ENCODE assay signal across 19 cellular contexts in genomic region chr1:156177918-156178654, GRCh38. TPM values are rescaled to one million over a fixed set of nuclear protein-coding genes. Genes with fewer than 3 reads are reported as not detected.
DNase-seq lines count a peak whose midpoint lies in the region; ATAC-seq and TF ChIP-seq lines count a peak whose summit lies in the region.
"Had no signal": no experiment of that assay in that cellular context is flagged by ENCODE, and none has a peak within 500 bp of the region (broad histone marks: within the 10 kb centered on the region; RNA-seq: fewer than 3 reads in every experiment).

No MANE protein-coding gene starts in this region.

- peak overlapping the region; percentile 93 for H2AK5ac ChIP-seq in mesenchymal stem cell (ENCODE audit: low read length, severe bottlenecking)

- peak in 3 of 5 donors; percentile 23 to 38 (median 29) for DNase-seq in CD4-positive, alpha-beta memory T cell
- DNase-seq in H7 (peak; percentile 26), mesenchymal stem cell (no peak), spleen (no peak), islet precursor cell (no peak)
- DNase-seq in activated CD8-positive, alpha-beta T cell treated with anti-CD3 and anti-CD28 coated beads for 36 hours = no peak
- no peak for DNase-seq in stimulated activated CD4-positive, alpha-beta T cell treated with anti-CD3 and anti-CD28 coated beads, Interleukin-2, amount 100 ng/mL, for 24 hours
- no peak for DNase-seq in effector memory CD4-positive, alpha-beta T cell
- DNase-seq: activated CD4-positive, alpha-beta T cell treated with anti-CD3 and anti-CD28 coated beads, Interleukin-2, amount 50 U/mL, for 1 hour; adrenal gland; BE2C; GM23248; immature natural killer cell; MG63; NCI-H2081 treated with DMSO at 0.1 percent for 48 hours; SK-N-SH; stimulated activated CD4-positive, alpha-beta T cell treated with anti-CD3 and anti-CD28 coated beads, Interleukin-4, amount 100 ng/mL, for 4 hours; stomach had no signal

- H4K8ac ChIP-seq in mesenchymal stem cell (ENCODE audit: low read length) = no peak overlapping the region

- no peaks in the 10 kb centered on the region for H3K9me3 Mint-ChIP-seq in CD4-positive, alpha-beta memory T cell
- H3K9me3 Mint-ChIP-seq in activated CD8-positive, alpha-beta T cell treated with anti-CD3 and anti-CD28 coated beads for 36 hours = no peaks in the 10 kb centered on the region
- H3K9me3 Mint-ChIP-seq: immature natural killer cell had no signal

- H3K27me3 ChIP-seq in CD4-positive, alpha-beta memory T cell (ENCODE audit: insufficient read depth, low read length) = no peaks in the 10 kb centered on the region
- H3K27me3 ChIP-seq in H7 (ENCODE audit: control insufficient read depth, insufficient read depth, low read length) = no peaks in the 10 kb centered on the region
- peaks cover 0 to 17% of the 10 kb centered on the region in 2 experiments for H3K27me3 ChIP-seq in mesenchymal stem cell (ENCODE audit: control insufficient read depth in 1 of 2, insufficient read depth in 1 of 2, low read length in 2 of 2)
- H3K27me3 ChIP-seq in spleen (replicated peaks in 1 of 7) = no peaks in the 10 kb centered on the region
- no peaks in the 10 kb centered on the region for H3K27me3 ChIP-seq in effector memory CD4-positive, alpha-beta T cell (replicated peaks; ENCODE audit: control insufficient read depth, insufficient read depth, low read length, poor library complexity, severe bottlenecking)
- H3K27me3 ChIP-seq: adrenal gland, BE2C, MG63 had no signal

- peak overlapping the region in 5 of 7 donors; percentile 17 to 52 (median 28) for H3K27ac Mint-ChIP-seq in CD4-positive, alpha-beta memory T cell
- H3K27ac Mint-ChIP-seq in activated CD8-positive, alpha-beta T cell treated with anti-CD3 and anti-CD28 coated beads for 36 hours = peak overlapping the region; percentile 55
- H3K27ac Mint-ChIP-seq: immature natural killer cell had no signal

- no peak overlapping the region for H3K18ac ChIP-seq in mesenchymal stem cell (ENCODE audit: low read depth in 1 of 2, low read length in 2 of 2)

- no peak for TF ChIP-seq CTCF in activated CD8-positive, alpha-beta T cell treated with anti-CD3 and anti-CD28 coated beads for 36 hours (IDR thresholded peaks at IDR 0.05)
- no peak for TF ChIP-seq CTCF in spleen (IDR thresholded peaks at IDR 0.05 in 8 of 11, conservative IDR thresholded peaks at IDR 0.05 in 3 of 11)

- peaks cover 13% of the 10 kb centered on the region for H3K4me1 ChIP-seq in CD4-positive, alpha-beta memory T cell (ENCODE audit: insufficient read depth, low read length)
- H3K4me1 ChIP-seq in mesenchymal stem cell (ENCODE audit: control insufficient read depth, insufficient read depth, low read depth, low read length) (peaks cover 17% of the 10 kb centered on the region), spleen (no peaks in the 10 kb centered on the region)
- no peaks in the 10 kb centered on the region for H3K4me1 ChIP-seq in effector memory CD4-positive, alpha-beta T cell (ENCODE audit: control insufficient read depth, insufficient read depth, low read length, poor library complexity, severe bottlenecking)
- H3K4me1 ChIP-seq: adrenal gland, BE2C, stomach had no signal

- H3K23ac ChIP-seq in mesenchymal stem cell (ENCODE audit: low read length in 2 of 2) = no peak overlapping the region

- H3K36me3 ChIP-seq in CD4-positive, alpha-beta memory T cell (ENCODE audit: insufficient read depth, low read length) = no peaks in the 10 kb centered on the region
- H3K36me3 ChIP-seq in H7 (replicated peaks; ENCODE audit: control insufficient read depth, insufficient read depth, low read length) (no peaks in the 10 kb centered on the region; the same call in none of the 2 replicates), mesenchymal stem cell (ENCODE audit: control insufficient read depth in 1 of 2, insufficient read depth in 2 of 2, low read depth in 1 of 2, low read length in 2 of 2) (no peaks in the 10 kb centered on the region), spleen (peaks cover 0 to 57% (median 14%) of the 10 kb centered on the region in 6 donors)
- H3K36me3 ChIP-seq in effector memory CD4-positive, alpha-beta T cell (ENCODE audit: control insufficient read depth, insufficient read depth, low read length) = no peaks in the 10 kb centered on the region
- H3K36me3 ChIP-seq: adrenal gland, BE2C, MG63 had no signal

- H3K14ac ChIP-seq in mesenchymal stem cell (ENCODE audit: low read length in 2 of 2) = no peak overlapping the region

- H3K4me3 ChIP-seq in CD4-positive, alpha-beta memory T cell (ENCODE audit: low read length in 2 of 2) = no peak overlapping the region
- H3K4me3 ChIP-seq in H7 (ENCODE audit: insufficient read depth, low read depth, low read length) = no peak overlapping the region
- H3K4me3 ChIP-seq in mesenchymal stem cell (ENCODE audit: insufficient read depth in 1 of 2, low read depth in 1 of 2, low read length in 2 of 2) = no peak overlapping the region
- no peak overlapping the region for H3K4me3 ChIP-seq in spleen
- no peak overlapping the region for H3K4me3 ChIP-seq in effector memory CD4-positive, alpha-beta T cell (ENCODE audit: insufficient read depth, low read depth, low read length, poor library complexity, severe bottlenecking)
- H3K4me3 ChIP-seq: adrenal gland, coronary artery, GM23248, MG63, stomach had no signal

- no peak overlapping the region for H3K4me2 ChIP-seq in mesenchymal stem cell (ENCODE audit: low read length, poor library complexity, severe bottlenecking)
- H3K4me2 ChIP-seq: SK-N-SH had no signal

- CTCF ChIA-PET in CD4-positive, alpha-beta memory T cell (lab: Charles Lee; ENCODE audit: partially characterized antibody) = interaction anchor here (0.6 kb wide), 1 partner anchor 47 kb away, joined by 4 read pairs; no protein-coding TSS in a partner anchor
- CTCF ChIA-PET in activated CD8-positive, alpha-beta T cell treated with anti-CD3 and anti-CD28 coated beads for 36 hours (lab: Charles Lee) = interaction anchor here (1.4 kb wide), 1 partner anchor 31 kb away, joined by 4 read pairs; no protein-coding TSS in a partner anchor

- H3K27ac ChIP-seq in CD4-positive, alpha-beta memory T cell (ENCODE audit: low read depth, low read length) = no peak overlapping the region
- H3K27ac ChIP-seq in mesenchymal stem cell (ENCODE audit: low read length, poor library complexity, severe bottlenecking) = no peak overlapping the region
- H3K27ac ChIP-seq in spleen = no peak overlapping the region
- H3K27ac ChIP-seq in effector memory CD4-positive, alpha-beta T cell (ENCODE audit: insufficient read depth, low read length, poor library complexity, severe bottlenecking) = no peak overlapping the region
- H3K27ac ChIP-seq: adrenal gland, coronary artery, GM23248, stomach had no signal

- peak overlapping the region in 1 of 2 experiments; percentile 19 for H2BK12ac ChIP-seq in mesenchymal stem cell (ENCODE audit: low read length in 2 of 2)

- 93% methylated on average over 7 of the region's 7 CpGs for WGBS in mesenchymal stem cell
- 66 to 76% (median 67%) methylated on average over 7 of the region's 7 CpGs for WGBS in spleen, 5 donors

- H2BK5ac ChIP-seq in mesenchymal stem cell (ENCODE audit: low read depth, low read length, poor library complexity, severe bottlenecking) = no peak overlapping the region

- peak; percentile 78 for ATAC-seq in activated CD8-positive, alpha-beta T cell treated with anti-CD3 and anti-CD28 coated beads for 36 hours

- intact Hi-C loops in CD4-positive, alpha-beta memory T cell (cut with micrococcal nuclease) = loop anchor here (1.0 kb wide), 1 partner anchor 22 kb away; no protein-coding TSS in a partner anchor
- intact Hi-C loops in activated CD8-positive, alpha-beta T cell treated with anti-CD3 and anti-CD28 coated beads for 36 hours (cut with micrococcal nuclease) = no loop called here
- intact Hi-C loops in spleen (cut with DNase I; ENCODE audit: low total_unique reads) = no loop called here

- no peak for TF ChIP-seq POLR2A in spleen (IDR thresholded peaks at IDR 0.05)

- no peak overlapping the region for H3K4ac ChIP-seq in mesenchymal stem cell (ENCODE audit: low read depth in 1 of 2, low read length in 2 of 2)

- no peak overlapping the region for H2BK120ac ChIP-seq in mesenchymal stem cell (ENCODE audit: low read depth, low read length)

- H2AFZ ChIP-seq in mesenchymal stem cell (ENCODE audit: low read depth, low read length) = no peak overlapping the region
- H2AFZ ChIP-seq: GM23248 had no signal

- POLR2A ChIA-PET in CD4-positive, alpha-beta memory T cell (lab: Charles Lee; ENCODE audit: partially characterized antibody) = no interaction called here
- POLR2A ChIA-PET in activated CD8-positive, alpha-beta T cell treated with anti-CD3 and anti-CD28 coated beads for 36 hours (lab: Charles Lee) = interaction anchor here (0.6 to 1.8 kb wide), 3 partner anchors 14 to 35 kb away, joined by 3 to 5 read pairs (median 4); partner anchors contain the start of gene PMF1

- H3K9ac ChIP-seq in mesenchymal stem cell (ENCODE audit: low read length) = no peak overlapping the region
- H3K9ac ChIP-seq: GM23248, SK-N-SH had no signal

- no peak overlapping the region for H2BK15ac ChIP-seq in mesenchymal stem cell (ENCODE audit: low read depth, poor library complexity, severe bottlenecking)

- H4K91ac ChIP-seq in mesenchymal stem cell (ENCODE audit: low read length) = no peak overlapping the region

- no peaks in the 10 kb centered on the region for H3K9me3 ChIP-seq in CD4-positive, alpha-beta memory T cell (ENCODE audit: control insufficient read depth in 1 of 2, low read length in 2 of 2)
- no peaks in the 10 kb centered on the region for H3K9me3 ChIP-seq in mesenchymal stem cell (ENCODE audit: control insufficient read depth, low read length)
- H3K9me3 ChIP-seq in spleen = no peaks in the 10 kb centered on the region
- no peaks in the 10 kb centered on the region for H3K9me3 ChIP-seq in effector memory CD4-positive, alpha-beta T cell (ENCODE audit: control insufficient read depth, low read length)
- H3K9me3 ChIP-seq: adrenal gland, BE2C, MG63, SK-N-SH, stomach had no signal

- no peaks in the 10 kb centered on the region for H3K79me1 ChIP-seq in mesenchymal stem cell (replicated peaks; ENCODE audit: low read length, poor library complexity, severe bottlenecking)

- H3K4me1 Mint-ChIP-seq in CD4-positive, alpha-beta memory T cell = peaks cover 6 to 12% (median 7%) of the 10 kb centered on the region in 4 donors
- peaks cover 19% of the 10 kb centered on the region for H3K4me1 Mint-ChIP-seq in activated CD8-positive, alpha-beta T cell treated with anti-CD3 and anti-CD28 coated beads for 36 hours (ENCODE audit: low read depth)
- H3K4me1 Mint-ChIP-seq: immature natural killer cell had no signal

- no peaks in the 10 kb centered on the region for H3K36me3 Mint-ChIP-seq in CD4-positive, alpha-beta memory T cell
- H3K36me3 Mint-ChIP-seq in activated CD8-positive, alpha-beta T cell treated with anti-CD3 and anti-CD28 coated beads for 36 hours (ENCODE audit: low read depth) = peaks cover 6% of the 10 kb centered on the region
- H3K36me3 Mint-ChIP-seq: immature natural killer cell had no signal

- H3K27me3 Mint-ChIP-seq in CD4-positive, alpha-beta memory T cell = no peaks in the 10 kb centered on the region
- H3K27me3 Mint-ChIP-seq in activated CD8-positive, alpha-beta T cell treated with anti-CD3 and anti-CD28 coated beads for 36 hours = no peaks in the 10 kb centered on the region

- H3K4me3 Mint-ChIP-seq in CD4-positive, alpha-beta memory T cell = peak overlapping the region in 5 of 8 donors; percentile 5 to 26 (median 13)
- H3K4me3 Mint-ChIP-seq in activated CD8-positive, alpha-beta T cell treated with anti-CD3 and anti-CD28 coated beads for 36 hours = no peak overlapping the region
- H3K4me3 Mint-ChIP-seq: immature natural killer cell had no signal

RNA-seq across cellular contexts. Expression of gene SLC25A44, which starts 15.8 kb away (rescaled TPM):
- total RNA-seq in CD4-positive, alpha-beta memory T cell = 10 to 100 TPM; 21.2 to 23.3 TPM
- polyA plus RNA-seq in CD4-positive, alpha-beta memory T cell = 10 to 100 TPM in 1 of 2 donors, 1 to 10 TPM in 1; 9.8 to 15.3 TPM
- total RNA-seq in H7 (2014; rRNA removed; shearing (Covaris generic)) = 31.9 and 33.2 TPM in 2 replicates
- 10 to 100 TPM; 41.9 to 43.0 TPM for total RNA-seq in activated CD8-positive, alpha-beta T cell treated with anti-CD3 and anti-CD28 coated beads for 36 hours
- polyA plus RNA-seq in mesenchymal stem cell (2013, experiment 1 of 2) = 21.8 TPM
- 20.8 TPM for polyA plus RNA-seq in mesenchymal stem cell (2013, experiment 2 of 2)
- total RNA-seq in spleen = 10 to 100 TPM; 22.8 to 32.7 (median 29.0) TPM
- 1 to 10 TPM; 4.8 to 8.4 (median 6.2) TPM for polyA plus RNA-seq in spleen

RNA-seq across cellular contexts. Expression of gene SEMA4A, which starts 24.7 kb away (rescaled TPM):
- total RNA-seq in CD4-positive, alpha-beta memory T cell = 1 to 10 TPM; 1.2 TPM
- 1 to 10 TPM in 1 of 2 donors, under 1 TPM in 1; 0.88 to 1.3 TPM for polyA plus RNA-seq in CD4-positive, alpha-beta memory T cell
- total RNA-seq in H7 (2014; rRNA removed; shearing (Covaris generic)) = 10.3 and 15.8 TPM in 2 replicates
- total RNA-seq in activated CD8-positive, alpha-beta T cell treated with anti-CD3 and anti-CD28 coated beads for 36 hours = 10 to 100 TPM; 23.8 to 24.7 TPM
- polyA plus RNA-seq in mesenchymal stem cell (2013, experiment 1 of 2) = 0.61 TPM
- 0.40 TPM for polyA plus RNA-seq in mesenchymal stem cell (2013, experiment 2 of 2)
- total RNA-seq in spleen = 10 to 100 TPM; 21.1 to 65.9 (median 37.7) TPM
- 1 to 10 TPM; 7.1 to 9.3 (median 9.1) TPM for polyA plus RNA-seq in spleen

RNA-seq across cellular contexts. Expression of gene PMF1, which starts 34.7 kb away (rescaled TPM):
- total RNA-seq in CD4-positive, alpha-beta memory T cell = 10 to 100 TPM; 39.0 to 40.2 TPM
- polyA plus RNA-seq in CD4-positive, alpha-beta memory T cell = 100 to 1,000 TPM in 1 of 2 donors, 10 to 100 TPM in 1; 73.3 to 106 TPM
- total RNA-seq in H7 (2014; rRNA removed; shearing (Covaris generic)) = 286 and 290 TPM in 2 replicates
- total RNA-seq in activated CD8-positive, alpha-beta T cell treated with anti-CD3 and anti-CD28 coated beads for 36 hours = 10 to 100 TPM; 89.4 to 93.7 TPM
- 43.5 TPM for polyA plus RNA-seq in mesenchymal stem cell (2013, experiment 1 of 2)
- 45.8 TPM for polyA plus RNA-seq in mesenchymal stem cell (2013, experiment 2 of 2)
- 10 to 100 TPM; 43.8 to 74.0 (median 59.5) TPM for total RNA-seq in spleen
- polyA plus RNA-seq in spleen = 10 to 100 TPM; 66.3 to 97.6 (median 79.3) TPM

Comparison
In these comparisons a context has a peak if more than half of its experiments do, and no peak if none do; other contexts are left out.
1. DNase-seq: peak in CD4-positive, alpha-beta memory T cell (3 of 5) and H7 (single experiment); none in activated CD8-positive, alpha-beta T cell treated with anti-CD3 and anti-CD28 coated beads for 36 hours (single experiment), mesenchymal stem cell (single experiment), spleen (single experiment), stimulated activated CD4-positive, alpha-beta T cell treated with anti-CD3 and anti-CD28 coated beads, Interleukin-2, amount 100 ng/mL, for 24 hours (0 of 2), effector memory CD4-positive, alpha-beta T cell (0 of 3) and islet precursor cell (single experiment).